8 cellular contexts compared by ENCODE assay signal in the genomic region with DNA sequence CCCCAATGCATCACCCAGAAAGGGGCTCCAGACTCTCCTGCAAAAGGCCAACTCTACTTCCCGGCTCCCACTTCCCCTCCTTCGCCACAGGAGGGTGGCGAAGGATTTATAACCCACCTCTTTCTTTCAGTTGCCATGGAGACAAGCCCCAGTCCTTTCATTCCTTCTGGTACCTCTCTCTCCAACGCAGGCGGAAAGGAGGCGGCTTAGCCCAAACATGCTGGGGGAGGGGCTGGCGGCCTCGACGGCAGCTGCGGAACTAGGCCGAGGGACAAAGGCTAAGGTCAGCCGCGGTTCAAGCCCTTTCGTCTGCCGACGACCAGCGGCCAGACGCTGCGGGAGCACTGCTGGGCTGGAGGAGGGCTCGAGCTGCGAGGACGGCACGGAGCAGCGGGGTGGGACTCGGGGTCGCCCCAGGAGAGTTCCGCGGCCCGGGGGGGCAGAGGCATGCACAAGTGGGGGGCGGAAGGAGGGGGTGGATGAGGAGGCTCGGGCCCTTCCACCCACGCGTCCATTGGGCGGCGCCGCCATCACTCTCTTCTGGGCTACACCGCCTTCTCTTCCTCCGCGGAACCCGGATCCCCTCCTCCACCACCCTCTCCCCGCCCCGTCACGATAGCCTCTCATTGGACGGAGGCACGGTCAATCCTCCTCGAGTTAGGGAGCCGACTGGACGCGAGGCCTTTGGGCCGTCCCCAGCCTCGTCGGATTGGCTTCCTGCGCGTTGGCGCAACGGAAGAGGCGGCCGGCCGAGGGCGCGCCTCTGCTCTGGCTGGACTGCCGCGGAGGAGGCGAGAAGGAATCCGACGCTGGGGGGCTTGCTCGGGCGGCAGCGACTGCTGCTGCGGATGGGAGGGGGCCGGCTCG.
DNase-seq lines count a peak whose midpoint lies in the region; ATAC-seq lines count a peak whose summit lies in the region.

TSS of gene PANK2 (plus strand) at position 766 of the 867 bp plus-strand sequence.

- ATAC-seq in GM19372 (IDR thresholded peaks at IDR 0.05; ENCODE audit: low read depth, unreplicated experiment) (peak; percentile 93), HG03558 (IDR thresholded peaks at IDR 0.05; ENCODE audit: extremely low read depth, unreplicated experiment) (peak; percentile 81)

- DNase-seq in CD1c-positive myeloid dendritic cell (ENCODE audit: extremely low spot score) (peak; percentile 98), NCI-H748 (lab: John Stamatoyannopoulos, UW; ENCODE audit: unreplicated experiment) (peak; percentile 100), cortex of kidney (lab: John Stamatoyannopoulos, UW) (peak; percentile 65), left kidney (ENCODE audit: low read depth, low spot score) (peak; percentile 100)
- DNase-seq in activated CD4-positive, alpha-beta T cell treated with anti-CD3 and anti-CD28 coated beads, Interleukin-2, amount 50 U/mL, for 1 hour = peak; percentile 96
- peak; percentile 96 to 97 for DNase-seq in stimulated activated CD4-positive, alpha-beta T cell treated with anti-CD3 and anti-CD28 coated beads, Interleukin-2, amount 100 ng/mL, for 24 hours

Comparison
In these comparisons a context has a peak if more than half of its experiments do, and no peak if none do; other contexts are left out.
1. Peak in every context shown above with its lines: DNase-seq and ATAC-seq.